In the genomic region with DNA sequence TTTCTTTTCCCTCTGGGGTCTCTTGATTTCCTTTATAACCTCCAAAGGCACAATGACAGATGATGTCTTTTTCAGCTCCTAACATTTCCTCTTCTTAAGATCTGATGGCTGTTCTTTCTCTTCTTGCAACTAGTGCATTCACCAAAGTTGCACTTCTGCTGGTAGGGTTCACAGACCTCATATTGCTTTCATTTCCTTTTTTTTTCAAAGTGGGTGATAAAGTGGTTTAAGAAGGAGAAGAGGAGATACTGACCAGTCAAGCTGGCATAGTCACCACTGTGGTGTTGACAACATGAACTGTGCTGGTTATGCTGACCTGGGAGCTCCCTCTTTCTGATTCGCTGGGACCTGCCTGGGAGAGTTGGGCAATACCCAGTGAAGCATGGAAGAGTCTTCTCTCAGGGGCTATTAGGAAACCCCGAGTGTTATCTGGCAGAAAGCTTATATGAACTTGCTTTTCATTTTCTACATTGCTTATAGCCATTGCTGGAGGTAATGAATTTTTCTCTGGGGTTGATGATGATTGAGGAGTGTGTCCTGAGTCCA, we compare ENCODE assay signal across 17 cellular contexts.
"Had no signal": no experiment of that assay in that cellular context is flagged by ENCODE, and none has a peak within 500 bp of the region (broad histone marks: within the 10 kb centered on the region; RNA-seq: fewer than 3 reads in every experiment).

No MANE protein-coding gene starts in this region.

- H3K4me1 ChIP-seq: gastroesophageal sphincter, psoas muscle, spleen, upper lobe of left lung had no signal

- ATAC-seq: activated CD4-positive, alpha-beta T cell treated with anti-CD3 and anti-CD28 coated beads for 36 hours; activated CD8-positive, alpha-beta T cell treated with anti-CD3 and anti-CD28 coated beads for 36 hours; gastroesophageal sphincter; left ventricle myocardium superior; psoas muscle; sciatic nerve had no signal

- H3K27ac ChIP-seq: epithelial cell of prostate, gastroesophageal sphincter, psoas muscle, spleen, upper lobe of left lung, WERI-Rb-1 had no signal

- H3K36me3 ChIP-seq: gastroesophageal sphincter, spleen, upper lobe of left lung, WERI-Rb-1 had no signal

- DNase-seq: activated CD4-positive, alpha-beta T cell treated with anti-CD3 and anti-CD28 coated beads for 36 hours; activated CD8-positive, alpha-beta memory T cell treated with anti-CD3 and anti-CD28 coated beads, Interleukin-2, amount 50 U/mL, for 48 hours; activated CD8-positive, alpha-beta T cell treated with anti-CD3 and anti-CD28 coated beads for 36 hours; activated naive CD4-positive, alpha-beta T cell treated with anti-CD3 and anti-CD28 coated beads for 36 hours; cortex of kidney; effector CD8-positive, alpha-beta T cell; left ventricle myocardium superior; psoas muscle; spleen; stimulated activated CD4-positive, alpha-beta T cell treated with anti-CD3 and anti-CD28 coated beads, Interleukin-2, amount 100 ng/mL, for 24 hours; stimulated activated naive CD4-positive, alpha-beta T cell treated with Interleukin-2 at 50 U/mL for 16 hours; T-helper 9 cell; upper lobe of left lung; WERI-Rb-1 had no signal

- H3K27me3 ChIP-seq: gastroesophageal sphincter, spleen, upper lobe of left lung had no signal

- H3K9me3 ChIP-seq: gastroesophageal sphincter, psoas muscle, upper lobe of left lung had no signal

- H3K4me3 ChIP-seq: gastroesophageal sphincter, psoas muscle, spleen, upper lobe of left lung had no signal
